21 cellular contexts compared by ENCODE assay signal in the genomic region with DNA sequence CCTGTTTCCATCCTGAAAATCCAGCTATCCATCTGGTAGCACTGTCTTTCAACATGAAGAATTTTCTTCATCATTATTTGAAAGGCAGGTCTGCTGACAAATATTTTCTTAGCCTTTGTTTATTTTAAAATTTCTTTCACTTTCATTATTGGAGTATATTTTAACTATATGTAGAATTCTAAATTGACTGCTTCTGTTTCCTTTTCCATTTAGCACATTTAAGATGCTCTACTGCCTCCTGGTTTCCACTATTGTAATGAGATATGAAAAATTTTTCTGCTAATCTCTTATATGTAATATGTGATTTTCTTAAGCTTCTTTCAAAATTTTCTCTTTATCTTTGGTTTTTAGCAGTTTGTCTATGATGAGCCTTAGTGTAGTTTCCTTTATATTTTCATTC.
DNase-seq lines count a peak whose midpoint lies in the region; ATAC-seq and TF ChIP-seq lines count a peak whose summit lies in the region.
"Had no signal": no experiment of that assay in that cellular context is flagged by ENCODE, and none has a peak within 500 bp of the region (broad histone marks: within the 10 kb centered on the region; RNA-seq: fewer than 3 reads in every experiment).

No MANE protein-coding gene starts in this region.

- H3K27me3 Mint-ChIP-seq in activated T-cell treated with anti-CD3 and anti-CD28 coated beads, Interleukin-2, amount 50 U/mL, for 24 hours, result no peaks in the 10 kb centered on the region
- H3K27me3 Mint-ChIP-seq: T-helper 17 cell had no signal

- H3K36me3 ChIP-seq in PC-9 (ENCODE audit: low read depth) (no peaks in the 10 kb centered on the region), heart left ventricle (peaks cover 0 to 3% (median 0%) of the 10 kb centered on the region in 9 donors)

- H3K36me3 Mint-ChIP-seq in activated T-cell treated with anti-CD3 and anti-CD28 coated beads, Interleukin-2, amount 50 U/mL, for 24 hours (ENCODE audit: low read depth), result peaks cover 77% of the 10 kb centered on the region

- H3K4me1 Mint-ChIP-seq in activated T-cell treated with anti-CD3 and anti-CD28 coated beads, Interleukin-2, amount 50 U/mL, for 24 hours (ENCODE audit: low read depth), result no peaks in the 10 kb centered on the region
- H3K4me1 Mint-ChIP-seq: T-helper 17 cell had no signal

- no peak for DNase-seq in PC-9
- DNase-seq in iris pigment epithelial cell (ENCODE audit: low read depth), result peak; percentile 11
- no peak for DNase-seq in activated T-cell treated with anti-CD3 and anti-CD28 coated beads, Interleukin-2, amount 50 U/mL, for 24 hours
- no peak for DNase-seq in NCI-H524 treated with DMSO at 0.1 percent for 48 hours (lab: John Stamatoyannopoulos, UW)
- no peak for DNase-seq in NOMO-1 treated with dmso at 0.1 percent for 144 hours (lab: John Stamatoyannopoulos, UW; ENCODE audit: unreplicated experiment)
- no peak for DNase-seq in heart left ventricle
- DNase-seq: DMS79 treated with DMSO at 0.1 percent for 48 hours, GOT3, NCI-H1105, NCI-H1694, NCI-H2081 treated with DMSO at 0.1 percent for 48 hours, NCI-H510A, NCI-H82, Peyer's patch, T-helper 17 cell had no signal

- intact Hi-C loops in PC-9 (cut with micrococcal nuclease; ENCODE audit: unreplicated experiment) (loop anchor here (1.0 kb wide), 1 partner anchor 50 kb away; no protein-coding TSS in a partner anchor), heart left ventricle (cut with DNase I) (no loop called here)

- TF ChIP-seq CTCF in PC-9 (conservative IDR thresholded peaks at IDR 0.05) (0 out of 2 replicates have a peak, but pooled peaks have one; percentile 23), heart left ventricle (IDR thresholded peaks at IDR 0.05) (no peak)

- POLR2A ChIA-PET in PC-9 (lab: Charles Lee; ENCODE audit: unreplicated experiment), result no interaction called here

- H4K20me1 ChIP-seq in PC-9 (ENCODE audit: insufficient read depth), result no peaks in the 10 kb centered on the region
- H4K20me1 ChIP-seq: BLaER1 had no signal

- TF ChIP-seq POLR2A in heart left ventricle (IDR thresholded peaks at IDR 0.05), result no peak

- no peaks in the 10 kb centered on the region for H3K79me2 ChIP-seq in PC-9 (ENCODE audit: low read depth)

- H3K4me3 ChIP-seq in PC-9 (no peak overlapping the region), heart left ventricle (no peak overlapping the region)
- H3K4me3 ChIP-seq: A549, BLaER1, K562, Peyer's patch had no signal

- no peak overlapping the region for H3K27ac Mint-ChIP-seq in activated T-cell treated with anti-CD3 and anti-CD28 coated beads, Interleukin-2, amount 50 U/mL, for 24 hours
- H3K27ac Mint-ChIP-seq: T-helper 17 cell had no signal

- BruUV-seq in PC-9 (replicated peaks; lab: Mats Ljungman, UMichigan), result no TSS peak

- no peaks in the 10 kb centered on the region for H3K27me3 ChIP-seq in PC-9 (ENCODE audit: insufficient read depth, low read depth)
- H3K27me3 ChIP-seq in heart left ventricle, result no peaks in the 10 kb centered on the region
- H3K27me3 ChIP-seq: BLaER1, Peyer's patch had no signal

- H3K9me3 ChIP-seq in PC-9 (ENCODE audit: insufficient read depth, low read depth), result no peaks in the 10 kb centered on the region
- no peaks in the 10 kb centered on the region for H3K9me3 ChIP-seq in heart left ventricle
- H3K9me3 ChIP-seq: A549, BLaER1, Peyer's patch had no signal

- ATAC-seq in GM18867 (IDR thresholded peaks at IDR 0.05; ENCODE audit: unreplicated experiment), result peak; percentile 56
- ATAC-seq in HG03159 (IDR thresholded peaks at IDR 0.05; ENCODE audit: unreplicated experiment), result peak; percentile 63
- ATAC-seq in heart left ventricle, result no peak
- ATAC-seq: A549, HCT116, K562, T-helper 17 cell had no signal

- H3K4me3 Mint-ChIP-seq in activated T-cell treated with anti-CD3 and anti-CD28 coated beads, Interleukin-2, amount 50 U/mL, for 24 hours, result no peak overlapping the region
- H3K4me3 Mint-ChIP-seq: T-helper 17 cell had no signal

- CTCF ChIA-PET in PC-9 (lab: Charles Lee), result no interaction called here

- no peak overlapping the region for H3K4me2 ChIP-seq in PC-9
- H3K4me2 ChIP-seq: A549, BLaER1 had no signal

- no peaks in the 10 kb centered on the region for H3F3A ChIP-seq in PC-9 (ENCODE audit: insufficient read depth, low read depth)

- H3K9me3 Mint-ChIP-seq in activated T-cell treated with anti-CD3 and anti-CD28 coated beads, Interleukin-2, amount 50 U/mL, for 24 hours, result peaks cover 10% of the 10 kb centered on the region

- peaks cover 9% of the 10 kb centered on the region for H3K9me2 ChIP-seq in PC-9 (ENCODE audit: insufficient read depth)

- H2AFZ ChIP-seq in PC-9, result no peak overlapping the region

- no peaks in the 10 kb centered on the region for H3K4me1 ChIP-seq in PC-9 (replicated peaks; ENCODE audit: insufficient read depth)
- no peaks in the 10 kb centered on the region for H3K4me1 ChIP-seq in heart left ventricle
- H3K4me1 ChIP-seq: A549, BLaER1, Peyer's patch had no signal

- H3K27ac ChIP-seq in PC-9 (no peak overlapping the region), heart left ventricle (no peak overlapping the region)
- H3K27ac ChIP-seq: A549, BLaER1, Peyer's patch had no signal

Comparison
In these comparisons a context has a peak if more than half of its experiments do, and no peak if none do; other contexts are left out.
1. ATAC-seq: peak in GM18867 (single experiment) and HG03159 (single experiment); none in heart left ventricle (0 of 4).